ENCODE assay signal across 26 cellular contexts in genomic region chr21:40689241-40689640, GRCh38.
"Had no signal": no experiment of that assay in that cellular context is flagged by ENCODE, and none has a peak within 500 bp of the region (broad histone marks: within the 10 kb centered on the region; RNA-seq: fewer than 3 reads in every experiment).

No MANE protein-coding gene starts in this region.

- ATAC-seq: activated T-cell treated with anti-CD3 and anti-CD28 coated beads, Interleukin-2, amount 50 U/mL, for 4 hours; activated T-helper 17 cell treated with anti-CD3 and anti-CD28 coated beads, Interleukin-2, amount 50 U/mL, for 72 hours; effector memory CD8-positive, alpha-beta T cell; T-helper 17 cell; WTC11 had no signal

- H3K27me3 ChIP-seq: brain microvascular endothelial cell, esophagus squamous epithelium had no signal

- H3K27ac ChIP-seq: brain microvascular endothelial cell, esophagus squamous epithelium had no signal

- H3K9me3 ChIP-seq: esophagus squamous epithelium had no signal

- H3K4me1 ChIP-seq: esophagus squamous epithelium had no signal

- H3K36me3 ChIP-seq: brain microvascular endothelial cell, esophagus squamous epithelium had no signal

- DNase-seq: activated CD4-positive, alpha-beta memory T cell treated with anti-CD3 and anti-CD28 coated beads, Interleukin-2, amount 10 ng/mL, durations not matched to agents 7 days and 5 days; activated CD4-positive, alpha-beta T cell treated with anti-CD3 and anti-CD28 coated beads for 1 hour; activated CD4-positive, alpha-beta T cell treated with anti-CD3 and anti-CD28 coated beads for 4 hours; activated CD4-positive, alpha-beta T cell treated with anti-CD3 and anti-CD28 coated beads, Interleukin-2, amount 10 ng/mL, durations not matched to agents 7 days and 5 days; activated CD4-positive, alpha-beta T cell treated with anti-CD3 and anti-CD28 coated beads, Interleukin-2, amount 50 U/mL, for 4 hours; activated CD8-positive, alpha-beta memory T cell treated with anti-CD3 and anti-CD28 coated beads, Interleukin-2, amount 50 U/mL, for 48 hours; activated effector memory CD4-positive, alpha-beta T cell treated with Interleukin-2 at 50 U/mL for 16 hours; activated gamma-delta T cell treated with Interleukin-2 at 50 U/mL for 16 hours; activated naive CD4-positive, alpha-beta T cell treated with anti-CD3 and anti-CD28 coated beads, Interleukin-2, amount 50 U/mL, for 16 hours; activated naive CD4-positive, alpha-beta T cell treated with Interleukin-2 at 50 U/mL for 16 hours; activated T-cell treated with anti-CD3 and anti-CD28 coated beads, Interleukin-2, amount 50 U/mL, for 4 hours; amniotic stem cell; anterior cingulate cortex; brain microvascular endothelial cell; caudate nucleus; cortex of kidney; dermis blood vessel endothelial cell; effector CD4-positive, alpha-beta T cell; effector memory CD8-positive, alpha-beta T cell; esophagus squamous epithelium; foreskin melanocyte; T-helper 1 cell; T-helper 17 cell; T1000 had no signal

- H3K4me3 ChIP-seq: esophagus squamous epithelium had no signal
